ENCODE assay signal across 10 cellular contexts in the genomic region with DNA sequence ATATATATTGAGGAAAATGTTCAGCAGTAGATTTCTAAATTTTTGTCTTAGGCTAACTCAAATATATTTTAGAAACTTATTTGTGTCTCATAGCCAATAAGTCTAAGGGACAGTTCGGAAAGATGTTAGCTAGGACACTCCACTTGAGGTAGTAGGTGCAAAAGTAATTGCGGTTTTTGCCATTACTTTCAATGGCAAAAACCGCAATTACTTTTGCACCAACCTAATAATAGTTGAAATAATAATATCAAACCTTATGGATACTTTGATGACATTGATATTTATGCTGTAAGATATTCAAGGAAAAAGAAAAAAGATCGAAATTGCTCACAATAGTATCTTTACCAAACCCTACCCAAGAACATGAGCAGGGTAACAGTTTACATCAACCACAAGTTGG.
"Had no signal": no experiment of that assay in that cellular context is flagged by ENCODE, and none has a peak within 500 bp of the region (broad histone marks: within the 10 kb centered on the region; RNA-seq: fewer than 3 reads in every experiment).

No MANE protein-coding gene starts in this region.

- H3K36me3 ChIP-seq: HAP-1 had no signal

- H3K9me3 ChIP-seq: HAP-1 had no signal

- H3K4me2 ChIP-seq: KMS-11 had no signal

- H3K4me3 ChIP-seq: GM23248, HAP-1 had no signal

- DNase-seq: GM23248, GOT3, H7, HFFc6, IMR-90, KBM-7 had no signal

- H2AFZ ChIP-seq: GM23248 had no signal

- H3K4me1 ChIP-seq: HAP-1 had no signal

- H3K9ac ChIP-seq: GM23248, KMS-11 had no signal

- H3K27ac ChIP-seq: GM23248, HL-60, KMS-11 had no signal

- ATAC-seq: HCT116 had no signal
